Comparison of ENCODE assay signal across 10 cellular contexts in genomic region chr21:16195896-16196443, GRCh38.
DNase-seq lines count a peak whose midpoint lies in the region; ATAC-seq, FAIRE-seq and TF ChIP-seq lines count a peak whose summit lies in the region.
"Had no signal": no experiment of that assay in that cellular context is flagged by ENCODE, and none has a peak within 500 bp of the region (broad histone marks: within the 10 kb centered on the region; RNA-seq: fewer than 3 reads in every experiment).

No MANE protein-coding gene starts in this region.

- POLR2A ChIA-PET in HEK293 (lab: Yijun Ruan, JAX): no interaction called here

- DNase-seq in amniotic epithelial cell (ENCODE audit: low read depth) (peak; percentile 35), hepatocyte (ENCODE audit: low spot score) (no peak), AG08395 (ENCODE audit: low spot score) (no peak), urothelium cell line (ENCODE audit: low spot score) (no peak), COLO829 (ENCODE audit: low spot score) (no peak)
- DNase-seq: activated CD8-positive, alpha-beta memory T cell treated with anti-CD3 and anti-CD28 coated beads, Interleukin-2, amount 50 U/mL, for 4 hours; small intestine had no signal

- H3K36me3 ChIP-seq in HEK293 (ENCODE audit: control insufficient read depth in 2 of 2, insufficient read depth in 1 of 2, low read length in 2 of 2) (no peaks in the 10 kb centered on the region), hepatocyte (replicated peaks; ENCODE audit: insufficient read depth, low read depth) (no peaks in the 10 kb centered on the region)

- CTCF ChIA-PET in HEK293 (lab: Yijun Ruan, JAX): interaction anchor here (0.7 to 1.5 kb wide), 5 partner anchors 11 to 646 kb away, joined by 3 to 4 read pairs (median 3); no protein-coding TSS in a partner anchor

- peak overlapping the region; percentile 69 for H3K4me2 ChIP-seq in hepatocyte

- peak overlapping the region; percentile 20 for H2AFZ ChIP-seq in hepatocyte

- H3K4me3 ChIP-seq in HEK293 (ENCODE audit: low read depth, low read length) (no peak overlapping the region; the same call in 1 of the 2 replicates), hepatocyte (peak overlapping the region; percentile 30), skin epidermis (peak overlapping the region in 5 of 7 experiments; percentile 3 to 23 (median 13))

- no peak for FAIRE-seq in urothelium cell line (lab: Jason Lieb, UNC)
- FAIRE-seq: small intestine had no signal

- H3K79me2 ChIP-seq in hepatocyte: peaks cover 30% of the 10 kb centered on the region

- H4K20me1 ChIP-seq in hepatocyte (ENCODE audit: insufficient read depth, poor library complexity, severe bottlenecking): no peaks in the 10 kb centered on the region

- H3K27ac ChIP-seq in HEK293 (ENCODE audit: extremely low read depth, low read depth, low read length) (peak overlapping the region; percentile 84), hepatocyte (peak overlapping the region; percentile 90), skin epidermis (peak overlapping the region in 18 of 21 experiments; percentile 21 to 85 (median 73))

- WGBS in hepatocyte (ENCODE audit: low lambda C conversion rate, missing lambda C conversion rate): 72% methylated on average over 2 of the region's 2 CpGs

- TF ChIP-seq CTCF in HEK293 (tag by site-specific recombination; IDR thresholded peaks at IDR 0.05) (no peak), hepatocyte (IDR thresholded peaks at IDR 0.05; ENCODE audit: poor library complexity) (no peak)

- H3K27me3 ChIP-seq in hepatocyte: no peaks in the 10 kb centered on the region

- H3K9me2 ChIP-seq in hepatocyte (replicated peaks; ENCODE audit: insufficient read depth): no peaks in the 10 kb centered on the region

- H3K9me3 ChIP-seq in HEK293 (ENCODE audit: control insufficient read depth, insufficient read depth, low read depth, low read length) (peaks cover 3% of the 10 kb centered on the region; the same call in 1 of the 2 replicates), hepatocyte (ENCODE audit: low read depth) (no peaks in the 10 kb centered on the region)

- peaks cover 14% of the 10 kb centered on the region for H3K4me1 ChIP-seq in HEK293 (ENCODE audit: control insufficient read depth, insufficient read depth, low read length)
- peaks cover 17% of the 10 kb centered on the region for H3K4me1 ChIP-seq in hepatocyte (ENCODE audit: insufficient read depth)

- ATAC-seq in HG02798 (IDR thresholded peaks at IDR 0.05; ENCODE audit: poor library complexity, unreplicated experiment): no peak

TF ChIP-seq in HEK293, 187 proteins besides CTCF, POLR2A, EP300 and RAD21:
- TF ChIP-seq PRDM6 (tag by site-specific recombination; IDR thresholded peaks at IDR 0.05): peak; percentile 4; the same call in 1 of the 2 replicates
- 0 out of 2 replicates have a peak, but pooled peaks have one; percentile 17 for TF ChIP-seq SCRT1 (tag by site-specific recombination; IDR thresholded peaks at IDR 0.05; ENCODE audit: borderline replicate concordance)
- TF ChIP-seq ZBTB17 (tag by site-specific recombination; IDR thresholded peaks at IDR 0.05): no peak
